In the genomic region with DNA sequence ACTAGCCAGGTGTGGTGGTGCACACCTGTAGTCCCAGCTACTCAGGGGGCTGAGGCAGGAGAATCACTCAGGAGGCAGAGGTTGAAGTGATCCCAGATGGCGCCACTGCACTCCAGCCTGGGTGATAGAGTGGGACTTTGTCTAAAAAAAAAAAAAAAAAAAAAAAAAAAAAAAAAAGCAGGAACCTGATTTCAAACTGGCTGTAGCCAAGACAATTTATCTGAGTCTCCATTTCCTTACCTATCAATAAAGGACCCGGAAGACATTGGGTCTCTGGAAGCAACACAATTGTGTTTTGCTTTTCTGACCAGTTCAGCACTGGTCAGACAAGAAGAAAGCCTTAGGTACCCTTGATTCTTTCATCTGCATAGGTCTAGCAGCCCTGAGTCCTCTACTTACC, we compare ENCODE assay signal across 17 cellular contexts.
DNase-seq lines count a peak whose midpoint lies in the region; ATAC-seq and TF ChIP-seq lines count a peak whose summit lies in the region.
"Had no signal": no experiment of that assay in that cellular context is flagged by ENCODE, and none has a peak within 500 bp of the region (broad histone marks: within the 10 kb centered on the region; RNA-seq: fewer than 3 reads in every experiment).

No MANE protein-coding gene starts in this region.

- peaks cover 2% of the 10 kb centered on the region for H3K27me3 Mint-ChIP-seq in GM23338 (ENCODE audit: insufficient read depth, low read depth, poor library complexity)
- no peaks in the 10 kb centered on the region for H3K27me3 Mint-ChIP-seq in WTC11 (ENCODE audit: low read depth)

- H3K36me3 ChIP-seq in GM23338 (ENCODE audit: insufficient read depth) (no peaks in the 10 kb centered on the region), MM.1S (replicated peaks; ENCODE audit: insufficient read depth, low read length) (no peaks in the 10 kb centered on the region)

- H3K4me2 ChIP-seq in GM23338 (no peak overlapping the region), MM.1S (ENCODE audit: low read depth, low read length) (no peak overlapping the region)

- H3K79me2 ChIP-seq in GM23338 (replicated peaks; ENCODE audit: insufficient read depth), result no peaks in the 10 kb centered on the region
- H3K79me2 ChIP-seq in MM.1S (ENCODE audit: low read length), result no peaks in the 10 kb centered on the region

- CTCF ChIA-PET in WTC11 (lab: Charles Lee), result interaction anchor here (1.0 kb wide), 1 partner anchor 228 kb away, joined by 3 read pairs; no protein-coding TSS in a partner anchor

- H3K27ac ChIP-seq in GM23338 (ENCODE audit: low read depth) (no peak overlapping the region), MM.1S (ENCODE audit: low read length) (no peak overlapping the region)
- H3K27ac ChIP-seq: GM23248 had no signal

- H3K4me1 ChIP-seq in GM23338 (ENCODE audit: insufficient read depth) (no peaks in the 10 kb centered on the region), MM.1S (ENCODE audit: low read length) (no peaks in the 10 kb centered on the region)

- no peaks in the 10 kb centered on the region for H3K9me3 ChIP-seq in MM.1S (replicated peaks; ENCODE audit: insufficient read depth, low read length)

- H3F3A ChIP-seq in GM23338 (replicated peaks; ENCODE audit: low read depth) (no peaks in the 10 kb centered on the region), MM.1S (ENCODE audit: insufficient read depth, low read length) (no peaks in the 10 kb centered on the region)

- H3K9me3 Mint-ChIP-seq in GM23338, result no peaks in the 10 kb centered on the region
- peaks cover 9% of the 10 kb centered on the region; the same call in 1 of the 2 replicates for H3K9me3 Mint-ChIP-seq in WTC11
- H3K9me3 Mint-ChIP-seq: CD4-positive, alpha-beta memory T cell had no signal

- H2AFZ ChIP-seq in GM23338, result no peak overlapping the region
- no peak overlapping the region for H2AFZ ChIP-seq in MM.1S (ENCODE audit: low read length)
- H2AFZ ChIP-seq: GM23248 had no signal

- H3K27ac Mint-ChIP-seq in GM23338 (no peak overlapping the region), WTC11 (no peak overlapping the region)
- H3K27ac Mint-ChIP-seq: CD4-positive, alpha-beta memory T cell had no signal

- H3K4me1 Mint-ChIP-seq in GM23338, result peaks cover 2% of the 10 kb centered on the region; the same call in 2 of the 3 replicates
- no peaks in the 10 kb centered on the region for H3K4me1 Mint-ChIP-seq in WTC11
- H3K4me1 Mint-ChIP-seq: CD4-positive, alpha-beta memory T cell had no signal

- H3K9me2 ChIP-seq in GM23338 (ENCODE audit: insufficient read depth) (0 out of 2 replicates have a peak, but pooled peaks cover 3% of the 10 kb centered on the region), MM.1S (replicated peaks; ENCODE audit: insufficient read depth, low read length) (no peaks in the 10 kb centered on the region)

- H3K4me3 Mint-ChIP-seq in GM23338 (no peak overlapping the region), WTC11 (no peak overlapping the region)
- H3K4me3 Mint-ChIP-seq: CD4-positive, alpha-beta memory T cell had no signal

- DNase-seq in ELF-1 (ENCODE audit: low read depth, low spot score), result peak; percentile 1
- DNase-seq in GM23338 (ENCODE audit: low spot score), result peak; percentile 17
- peak; percentile 17 for DNase-seq in WTC11 (ENCODE audit: low spot score)
- no peak for DNase-seq in epithelial cell of proximal tubule (ENCODE audit: low read depth)
- no peak for DNase-seq in MM.1S
- no peak for DNase-seq in activated CD4-positive, CD25-positive, alpha-beta regulatory T cell (lab: John Stamatoyannopoulos, UW)
- DNase-seq: C1 segment of cervical spinal cord; Calu3; CD4-positive, alpha-beta memory T cell; COR-L47; DMS79; EL; GF-D8; GM23248; HCEC 1CT had no signal

- no peaks in the 10 kb centered on the region for H3K36me3 Mint-ChIP-seq in GM23338 (ENCODE audit: low read depth)
- no peaks in the 10 kb centered on the region for H3K36me3 Mint-ChIP-seq in WTC11
- H3K36me3 Mint-ChIP-seq: CD4-positive, alpha-beta memory T cell had no signal

- H3K27me3 ChIP-seq in GM23338 (ENCODE audit: insufficient read depth) (no peaks in the 10 kb centered on the region), MM.1S (replicated peaks; ENCODE audit: insufficient read depth, low read length) (no peaks in the 10 kb centered on the region)

- POLR2A ChIA-PET in WTC11 (lab: Charles Lee), result no interaction called here

- H3K4me3 ChIP-seq in GM23338 (no peak overlapping the region), epithelial cell of proximal tubule (ENCODE audit: low read depth, low read length) (no peak overlapping the region), MM.1S (ENCODE audit: low read length) (no peak overlapping the region)
- H3K4me3 ChIP-seq: GM23248 had no signal

- ATAC-seq in GM23338 (no peak), WTC11 (peak; percentile 67), GM18520 (IDR thresholded peaks at IDR 0.05; ENCODE audit: unreplicated experiment) (no peak), GM21825 (IDR thresholded peaks at IDR 0.05; ENCODE audit: unreplicated experiment) (no peak)

- no peak overlapping the region for H3K9ac ChIP-seq in MM.1S (ENCODE audit: low read length)
- H3K9ac ChIP-seq: GM23248 had no signal

- no peaks in the 10 kb centered on the region for H4K20me1 ChIP-seq in GM23338 (replicated peaks; ENCODE audit: insufficient read depth)
- H4K20me1 ChIP-seq in MM.1S (ENCODE audit: insufficient read depth, low read length), result no peaks in the 10 kb centered on the region

- TF ChIP-seq CTCF in GM23338 (conservative IDR thresholded peaks at IDR 0.05; ENCODE audit: low read depth in 2 of 2) (peak in 1 of 2 experiments; percentile 47; a peak in 2 of 4 replicates), WTC11 (IDR thresholded peaks at IDR 0.05) (no peak), epithelial cell of proximal tubule (conservative IDR thresholded peaks at IDR 0.05; ENCODE audit: low read depth, low read length) (peak; percentile 21), MM.1S (IDR thresholded peaks at IDR 0.05; ENCODE audit: low read length) (no peak)

TF ChIP-seq in WTC11, 78 proteins besides CTCF, POLR2A, EP300 and RAD21 (continues in another document):
- TF ChIP-seq TEAD4 (CRISPR knock-in tag; IDR thresholded peaks at IDR 0.05) (no peak), JUN (CRISPR knock-in tag; IDR thresholded peaks at IDR 0.05) (no peak), ESRRA (CRISPR knock-in tag; IDR thresholded peaks at IDR 0.05; ENCODE audit: borderline replicate concordance) (no peak)
- TF ChIP-seq, protein P1, sequence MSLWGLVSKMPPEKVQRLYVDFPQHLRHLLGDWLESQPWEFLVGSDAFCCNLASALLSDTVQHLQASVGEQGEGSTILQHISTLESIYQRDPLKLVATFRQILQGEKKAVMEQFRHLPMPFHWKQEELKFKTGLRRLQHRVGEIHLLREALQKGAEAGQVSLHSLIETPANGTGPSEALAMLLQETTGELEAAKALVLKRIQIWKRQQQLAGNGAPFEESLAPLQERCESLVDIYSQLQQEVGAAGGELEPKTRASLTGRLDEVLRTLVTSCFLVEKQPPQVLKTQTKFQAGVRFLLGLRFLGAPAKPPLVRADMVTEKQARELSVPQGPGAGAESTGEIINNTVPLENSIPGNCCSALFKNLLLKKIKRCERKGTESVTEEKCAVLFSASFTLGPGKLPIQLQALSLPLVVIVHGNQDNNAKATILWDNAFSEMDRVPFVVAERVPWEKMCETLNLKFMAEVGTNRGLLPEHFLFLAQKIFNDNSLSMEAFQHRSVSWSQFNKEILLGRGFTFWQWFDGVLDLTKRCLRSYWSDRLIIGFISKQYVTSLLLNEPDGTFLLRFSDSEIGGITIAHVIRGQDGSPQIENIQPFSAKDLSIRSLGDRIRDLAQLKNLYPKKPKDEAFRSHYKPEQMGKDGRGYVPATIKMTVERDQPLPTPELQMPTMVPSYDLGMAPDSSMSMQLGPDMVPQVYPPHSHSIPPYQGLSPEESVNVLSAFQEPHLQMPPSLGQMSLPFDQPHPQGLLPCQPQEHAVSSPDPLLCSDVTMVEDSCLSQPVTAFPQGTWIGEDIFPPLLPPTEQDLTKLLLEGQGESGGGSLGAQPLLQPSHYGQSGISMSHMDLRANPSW (CRISPR knock-in tag; conservative IDR thresholded peaks at IDR 0.05; ENCODE audit: low read depth), result no peak
- TF ChIP-seq, protein P2, sequence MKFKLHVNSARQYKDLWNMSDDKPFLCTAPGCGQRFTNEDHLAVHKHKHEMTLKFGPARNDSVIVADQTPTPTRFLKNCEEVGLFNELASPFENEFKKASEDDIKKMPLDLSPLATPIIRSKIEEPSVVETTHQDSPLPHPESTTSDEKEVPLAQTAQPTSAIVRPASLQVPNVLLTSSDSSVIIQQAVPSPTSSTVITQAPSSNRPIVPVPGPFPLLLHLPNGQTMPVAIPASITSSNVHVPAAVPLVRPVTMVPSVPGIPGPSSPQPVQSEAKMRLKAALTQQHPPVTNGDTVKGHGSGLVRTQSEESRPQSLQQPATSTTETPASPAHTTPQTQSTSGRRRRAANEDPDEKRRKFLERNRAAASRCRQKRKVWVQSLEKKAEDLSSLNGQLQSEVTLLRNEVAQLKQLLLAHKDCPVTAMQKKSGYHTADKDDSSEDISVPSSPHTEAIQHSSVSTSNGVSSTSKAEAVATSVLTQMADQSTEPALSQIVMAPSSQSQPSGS (CRISPR knock-in tag; IDR thresholded peaks at IDR 0.05; ENCODE audit: borderline replicate concordance, low read depth), result no peak
- TF ChIP-seq, protein P3, sequence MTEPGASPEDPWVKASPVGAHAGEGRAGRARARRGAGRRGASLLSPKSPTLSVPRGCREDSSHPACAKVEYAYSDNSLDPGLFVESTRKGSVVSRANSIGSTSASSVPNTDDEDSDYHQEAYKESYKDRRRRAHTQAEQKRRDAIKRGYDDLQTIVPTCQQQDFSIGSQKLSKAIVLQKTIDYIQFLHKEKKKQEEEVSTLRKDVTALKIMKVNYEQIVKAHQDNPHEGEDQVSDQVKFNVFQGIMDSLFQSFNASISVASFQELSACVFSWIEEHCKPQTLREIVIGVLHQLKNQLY (CRISPR knock-in tag; IDR thresholded peaks at IDR 0.05), result no peak
- TF ChIP-seq, protein P4, sequence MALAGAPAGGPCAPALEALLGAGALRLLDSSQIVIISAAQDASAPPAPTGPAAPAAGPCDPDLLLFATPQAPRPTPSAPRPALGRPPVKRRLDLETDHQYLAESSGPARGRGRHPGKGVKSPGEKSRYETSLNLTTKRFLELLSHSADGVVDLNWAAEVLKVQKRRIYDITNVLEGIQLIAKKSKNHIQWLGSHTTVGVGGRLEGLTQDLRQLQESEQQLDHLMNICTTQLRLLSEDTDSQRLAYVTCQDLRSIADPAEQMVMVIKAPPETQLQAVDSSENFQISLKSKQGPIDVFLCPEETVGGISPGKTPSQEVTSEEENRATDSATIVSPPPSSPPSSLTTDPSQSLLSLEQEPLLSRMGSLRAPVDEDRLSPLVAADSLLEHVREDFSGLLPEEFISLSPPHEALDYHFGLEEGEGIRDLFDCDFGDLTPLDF (CRISPR knock-in tag; IDR thresholded peaks at IDR 0.05), result no peak
- TF ChIP-seq, protein P5, sequence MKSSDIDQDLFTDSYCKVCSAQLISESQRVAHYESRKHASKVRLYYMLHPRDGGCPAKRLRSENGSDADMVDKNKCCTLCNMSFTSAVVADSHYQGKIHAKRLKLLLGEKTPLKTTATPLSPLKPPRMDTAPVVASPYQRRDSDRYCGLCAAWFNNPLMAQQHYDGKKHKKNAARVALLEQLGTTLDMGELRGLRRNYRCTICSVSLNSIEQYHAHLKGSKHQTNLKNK (CRISPR knock-in tag; IDR thresholded peaks at IDR 0.05), result no peak

Comparison
In these comparisons a context has a peak if more than half of its experiments do, and no peak if none do; other contexts are left out.
1. DNase-seq: peak in ELF-1 (single experiment), GM23338 (single experiment) and WTC11 (single experiment); none in epithelial cell of proximal tubule (single experiment), MM.1S (single experiment) and activated CD4-positive, CD25-positive, alpha-beta regulatory T cell (0 of 4).